13 cellular contexts compared by ENCODE assay signal in the genomic region with DNA sequence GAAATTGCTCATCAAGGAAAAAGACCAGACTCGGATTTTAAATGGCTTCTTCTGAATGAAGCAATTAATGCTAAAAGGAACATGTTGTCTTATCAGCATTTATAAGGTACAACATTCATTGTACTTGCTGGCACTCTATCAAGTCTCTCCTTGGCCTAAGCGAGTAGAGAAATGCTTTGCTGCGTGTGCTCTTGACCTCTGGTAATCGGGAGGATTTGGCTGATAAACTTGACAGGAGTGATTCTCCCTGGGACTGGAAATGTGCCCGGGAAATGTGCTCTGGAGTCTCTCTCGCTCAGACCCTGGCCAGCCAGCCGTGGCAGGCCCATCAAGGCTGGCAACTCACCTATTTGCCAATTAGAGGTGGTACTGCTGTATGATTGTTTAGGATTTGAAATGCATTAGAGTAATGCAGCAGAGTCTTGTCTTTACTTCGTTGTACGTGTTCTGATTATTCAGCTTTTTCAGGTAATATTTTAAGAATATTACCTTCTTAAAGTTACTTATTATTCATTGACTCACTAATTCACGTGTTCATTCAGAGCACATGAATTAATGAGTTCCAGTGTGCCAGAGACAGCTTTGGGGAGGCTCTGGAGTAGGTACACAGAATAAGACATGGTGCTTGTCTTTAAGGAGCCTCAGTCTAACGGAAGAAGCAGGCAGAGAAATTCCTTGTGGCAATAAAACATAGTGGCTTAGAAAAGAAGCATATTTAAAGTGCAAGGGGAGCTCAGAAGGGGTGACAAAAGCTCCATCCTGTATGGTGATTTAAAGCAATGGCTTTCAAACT. TPM values are rescaled to one million over a fixed set of nuclear protein-coding genes. Genes with fewer than 3 reads are reported as not detected.
DNase-seq lines count a peak whose midpoint lies in the region; ATAC-seq and TF ChIP-seq lines count a peak whose summit lies in the region.
"Had no signal": no experiment of that assay in that cellular context is flagged by ENCODE, and none has a peak within 500 bp of the region (broad histone marks: within the 10 kb centered on the region; RNA-seq: fewer than 3 reads in every experiment).

No MANE protein-coding gene starts in this region.

- H3K4me3 Mint-ChIP-seq in natural killer cell treated with Interleukin-12 subunit alpha and Interleukin-12 subunit beta and Interleukin-15 and Interleukin-18, amount 100 ng/mL, for 72 hours = peak overlapping the region; percentile 73
- H3K4me3 Mint-ChIP-seq in natural killer cell (no peak overlapping the region), nephron (no peak overlapping the region)
- H3K4me3 Mint-ChIP-seq: B cell; stimulated activated naive B cell treated with anti-CD40 and anti-IgM and Interleukin-4, amounts not matched to agents 10 μg/mL and 1 μg/mL and 100 μg/mL, for 72 hours had no signal

- no peaks in the 10 kb centered on the region for H3K36me3 ChIP-seq in vagina

- intact Hi-C loops in natural killer cell (cut with micrococcal nuclease) (no loop called here), vagina (cut with DNase I) (no loop called here)

- TF ChIP-seq CTCF in natural killer cell (IDR thresholded peaks at IDR 0.05) (no peak), fibroblast of the aortic adventitia (IDR thresholded peaks at IDR 0.05; ENCODE audit: insufficient read depth, low read length) (no peak), nephron (IDR thresholded peaks at IDR 0.05; ENCODE audit: unreplicated experiment in 3 of 3) (no peak), vagina (IDR thresholded peaks at IDR 0.05) (no peak)

- no peak for DNase-seq in natural killer cell treated with Interleukin-12 subunit alpha and Interleukin-12 subunit beta and Interleukin-15 and Interleukin-18, amount 100 ng/mL, for 72 hours (ENCODE audit: low spot score)
- DNase-seq in natural killer cell (no peak), fibroblast of the aortic adventitia (ENCODE audit: low read depth) (peak; percentile 55), vagina (ENCODE audit: extremely low spot score in 2 of 2) (no peak), NCI-H2227 treated with DMSO at 0.1 percent for 48 hours (lab: John Stamatoyannopoulos, UW) (no peak), dermis blood vessel endothelial cell (no peak)
- DNase-seq in stimulated activated CD4-positive, alpha-beta T cell treated with anti-CD3 and anti-CD28 coated beads, Interleukin-2, amount 100 ng/mL, for 48 hours = no peak
- DNase-seq: activated CD8-positive, alpha-beta memory T cell treated with anti-CD3 and anti-CD28 coated beads, Interleukin-2, amount 50 U/mL, for 4 hours; central memory CD4-positive, alpha-beta T cell; stimulated activated naive B cell treated with anti-CD40 and anti-IgM and Interleukin-4, amounts not matched to agents 10 μg/mL and 1 μg/mL and 100 μg/mL, for 72 hours; T-helper 2 cell had no signal

- H3K4me3 ChIP-seq in fibroblast of the aortic adventitia (ENCODE audit: low read depth, low read length) (no peak overlapping the region), vagina (no peak overlapping the region)

- no peaks in the 10 kb centered on the region for H3K9me3 ChIP-seq in vagina

- H3K27ac Mint-ChIP-seq in natural killer cell treated with Interleukin-12 subunit alpha and Interleukin-12 subunit beta and Interleukin-15 and Interleukin-18, amount 100 ng/mL, for 72 hours = peak overlapping the region; percentile 28 to 81
- H3K27ac Mint-ChIP-seq in natural killer cell (no peak overlapping the region), nephron (peak overlapping the region in 2 of 3 experiments; percentile 45 to 49)
- H3K27ac Mint-ChIP-seq: B cell; stimulated activated naive B cell treated with anti-CD40 and anti-IgM and Interleukin-4, amounts not matched to agents 10 μg/mL and 1 μg/mL and 100 μg/mL, for 72 hours had no signal

- H3K9me3 Mint-ChIP-seq in natural killer cell treated with Interleukin-12 subunit alpha and Interleukin-12 subunit beta and Interleukin-15 and Interleukin-18, amount 100 ng/mL, for 72 hours = no peaks in the 10 kb centered on the region
- peaks cover 0 to 2% of the 10 kb centered on the region in 2 donors for H3K9me3 Mint-ChIP-seq in natural killer cell
- H3K9me3 Mint-ChIP-seq in nephron = no peaks in the 10 kb centered on the region

- H3K4me1 ChIP-seq in vagina = peaks cover 76% of the 10 kb centered on the region

- peak overlapping the region; percentile 78 for H3K27ac ChIP-seq in vagina

- peaks cover 3 to 24% of the 10 kb centered on the region in 2 donors for H3K4me1 Mint-ChIP-seq in natural killer cell treated with Interleukin-12 subunit alpha and Interleukin-12 subunit beta and Interleukin-15 and Interleukin-18, amount 100 ng/mL, for 72 hours (ENCODE audit: low read depth in 2 of 2)
- H3K4me1 Mint-ChIP-seq in natural killer cell = peaks cover 0 to 7% of the 10 kb centered on the region in 2 donors
- peaks cover 21% of the 10 kb centered on the region for H3K4me1 Mint-ChIP-seq in nephron
- H3K4me1 Mint-ChIP-seq: B cell; stimulated activated naive B cell treated with anti-CD40 and anti-IgM and Interleukin-4, amounts not matched to agents 10 μg/mL and 1 μg/mL and 100 μg/mL, for 72 hours had no signal

- no peak for TF ChIP-seq POLR2A in vagina (IDR thresholded peaks at IDR 0.05)

- H3K27me3 Mint-ChIP-seq in natural killer cell treated with Interleukin-12 subunit alpha and Interleukin-12 subunit beta and Interleukin-15 and Interleukin-18, amount 100 ng/mL, for 72 hours = peaks cover 0 to 5% of the 10 kb centered on the region in 2 donors
- H3K27me3 Mint-ChIP-seq in natural killer cell (ENCODE audit: low read depth in 2 of 2) (peaks cover 0 to 7% of the 10 kb centered on the region in 2 donors), nephron (ENCODE audit: low read depth) (no peaks in the 10 kb centered on the region)

- ATAC-seq in natural killer cell treated with Interleukin-12 subunit alpha and Interleukin-12 subunit beta and Interleukin-15 and Interleukin-18, amount 100 ng/mL, for 72 hours = no peak
- no peak for ATAC-seq in natural killer cell
- ATAC-seq: stimulated activated naive B cell treated with anti-CD40 and anti-IgM and Interleukin-4, amounts not matched to agents 10 μg/mL and 1 μg/mL and 100 μg/mL, for 72 hours had no signal

- H3K36me3 Mint-ChIP-seq in natural killer cell treated with Interleukin-12 subunit alpha and Interleukin-12 subunit beta and Interleukin-15 and Interleukin-18, amount 100 ng/mL, for 72 hours = peaks cover 17% of the 10 kb centered on the region
- H3K36me3 Mint-ChIP-seq in natural killer cell = no peaks in the 10 kb centered on the region
- H3K36me3 Mint-ChIP-seq in nephron (ENCODE audit: low read depth) = no peaks in the 10 kb centered on the region

- H3K27me3 ChIP-seq in vagina = no peaks in the 10 kb centered on the region

RNA-seq across cellular contexts. Expression of a gene that starts 48.0 kb away (rescaled TPM):
- total RNA-seq in natural killer cell treated with Interleukin-12 subunit alpha and Interleukin-12 subunit beta and Interleukin-15 and Interleukin-18, amount 100 ng/mL, for 72 hours = 1 to 10 TPM; 1.5 to 5.0 TPM
- total RNA-seq in natural killer cell = 1 to 10 TPM; 1.3 to 4.6 (median 1.9) TPM
- total RNA-seq in fibroblast of the aortic adventitia (ENCODE audit: low replicate concordance) = 0.45 and 8.6 TPM in 2 replicates
- 21.6 TPM for total RNA-seq in vagina
- total RNA-seq in dermis blood vessel endothelial cell = not detected in 2 replicates

Comparison
In these comparisons a context has a peak if more than half of its experiments do, and no peak if none do; other contexts are left out.
1. H3K27ac Mint-ChIP-seq: peak in natural killer cell treated with Interleukin-12 subunit alpha and Interleukin-12 subunit beta and Interleukin-15 and Interleukin-18, amount 100 ng/mL, for 72 hours (2 of 2) and nephron (2 of 3); none in natural killer cell (0 of 2).